17 cellular contexts compared by ENCODE assay signal in the genomic region with DNA sequence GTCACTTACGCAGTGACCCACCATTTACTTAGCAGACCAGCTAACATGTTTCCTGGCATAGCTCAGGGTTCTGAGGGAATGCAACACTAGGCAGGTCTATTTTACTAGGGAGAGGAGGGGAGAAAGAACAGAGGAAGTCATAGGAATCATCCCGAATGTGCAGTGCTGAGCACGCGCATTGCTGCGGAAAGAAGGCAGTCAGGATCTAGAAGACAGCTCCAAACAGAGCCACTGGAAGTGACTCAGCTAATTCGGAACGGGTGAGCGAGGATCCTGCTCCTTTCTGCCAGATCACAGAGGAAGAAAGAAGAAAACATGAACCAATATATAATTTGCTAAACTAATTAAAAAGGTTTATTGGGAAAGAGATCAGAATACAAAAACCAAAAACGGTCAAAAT.
A peak's percentile ranks its signal among the peaks of the same experiment; 100 is the strongest.
DNase-seq lines count a peak whose midpoint lies in the region; FAIRE-seq and TF ChIP-seq lines count a peak whose summit lies in the region.
"Had no signal": no experiment of that assay in that cellular context is flagged by ENCODE, and none has a peak within 500 bp of the region (broad histone marks: within the 10 kb centered on the region; RNA-seq: fewer than 3 reads in every experiment).

No MANE protein-coding gene starts in this region.

- peaks cover 13% of the 10 kb centered on the region; the same call in 1 of the 2 replicates for H3K9me3 ChIP-seq in OCI-LY7 (ENCODE audit: low read length)
- no peaks in the 10 kb centered on the region for H3K9me3 ChIP-seq in H1 (ENCODE audit: insufficient read depth in 2 of 2, low read depth in 1 of 2, low read length in 1 of 2)
- no peaks in the 10 kb centered on the region for H3K9me3 ChIP-seq in trophoblast cell (ENCODE audit: insufficient read depth, low read depth, low read length)
- H3K9me3 ChIP-seq in CD8-positive, alpha-beta memory T cell (ENCODE audit: low read length): no peaks in the 10 kb centered on the region

- H4K8ac ChIP-seq in H1 (ENCODE audit: extremely low read depth, insufficient read depth, low read length) (no peak overlapping the region), trophoblast cell (ENCODE audit: low read depth, low read length) (no peak overlapping the region)

- no peak for TF ChIP-seq EP300 in H1 (IDR thresholded peaks at IDR 0.05; ENCODE audit: borderline replicate concordance in 1 of 2, low read depth in 2 of 2, low read length in 2 of 2)

- H3K36me3 ChIP-seq in OCI-LY7 (ENCODE audit: insufficient read depth, low read length): no peaks in the 10 kb centered on the region; the same call in 1 of the 2 replicates
- no peaks in the 10 kb centered on the region for H3K36me3 ChIP-seq in H1 (ENCODE audit: control insufficient read depth in 2 of 4, insufficient read depth in 4 of 4, low read length in 3 of 4)
- no peaks in the 10 kb centered on the region for H3K36me3 ChIP-seq in trophoblast cell (ENCODE audit: control insufficient read depth in 1 of 2, insufficient read depth in 2 of 2, low read length in 2 of 2)
- H3K36me3 ChIP-seq in CD8-positive, alpha-beta memory T cell (ENCODE audit: insufficient read depth, low read length): no peaks in the 10 kb centered on the region

- POLR2A ChIA-PET in OCI-LY7 (lab: Charles Lee): interaction anchor here (0.5 to 4.1 kb wide), 4 partner anchors 10 to 190 kb away, joined by 4 to 17 read pairs (median 6); no protein-coding TSS in a partner anchor
- POLR2A ChIA-PET in H1 (lab: Charles Lee; ENCODE audit: partially characterized antibody): no interaction called here
- POLR2A ChIA-PET in CD8-positive, alpha-beta memory T cell (lab: Charles Lee): no interaction called here

- no peak overlapping the region for H3K18ac ChIP-seq in H1 (ENCODE audit: extremely low read depth, low read length)
- H3K18ac ChIP-seq in trophoblast cell (ENCODE audit: low read length): no peak overlapping the region

- H2BK20ac ChIP-seq in H1 (ENCODE audit: low read length): no peak overlapping the region

- no peak for FAIRE-seq in H1 (lab: Jason Lieb, UNC)
- FAIRE-seq: D721Med had no signal

- no peak for TF ChIP-seq POLR2A in H1 (IDR thresholded peaks at IDR 0.05; ENCODE audit: control extremely low read depth in 1 of 2, low read depth in 2 of 2, low read length in 2 of 2)

- no TSS peak for BruUV-seq in OCI-LY7 (replicated peaks; lab: Mats Ljungman, UMichigan)

- H2AK5ac ChIP-seq in H1 (ENCODE audit: low read depth, low read length) (no peak overlapping the region), trophoblast cell (ENCODE audit: low read length) (no peak overlapping the region)

- H3K27ac ChIP-seq in OCI-LY7 (ENCODE audit: low read depth, low read length, poor library complexity, severe bottlenecking) (no peak overlapping the region), H1 (ENCODE audit: low read depth, low read length) (no peak overlapping the region), trophoblast cell (ENCODE audit: low read depth, low read length) (peak overlapping the region; percentile 40)
- H3K27ac ChIP-seq in CD8-positive, alpha-beta memory T cell (ENCODE audit: low read depth, low read length): no peak overlapping the region

- H3K9me2 ChIP-seq in OCI-LY7 (ENCODE audit: insufficient read depth, low read length): no peaks in the 10 kb centered on the region

- no peak overlapping the region for H3K4me3 Mint-ChIP-seq in CD8-positive, alpha-beta memory T cell
- H3K4me3 Mint-ChIP-seq: B cell; CD4-positive, alpha-beta T cell had no signal

- H3K79me2 ChIP-seq in OCI-LY7 (ENCODE audit: insufficient read depth, low read depth, low read length) (no peaks in the 10 kb centered on the region), H1 (ENCODE audit: control insufficient read depth in 1 of 2, insufficient read depth in 2 of 2, low read length in 2 of 2) (no peaks in the 10 kb centered on the region), trophoblast cell (ENCODE audit: control insufficient read depth, insufficient read depth, low read length, poor library complexity) (no peaks in the 10 kb centered on the region)

- WGBS in H1 (ENCODE audit: extremely low coverage in 1 of 2, insufficient coverage in 1 of 2, insufficient read length in 1 of 2, insufficient replicate concordance in 2 of 2, low coverage in 1 of 2, low lambda C conversion rate in 2 of 2, missing lambda C conversion rate in 1 of 2), 2 experiments: 94% methylated on average over 9 of the region's 9 CpGs; no CpG with 5 or more reads in 1 of the 2 experiments
- no CpG with 5 or more reads among the region's 9 CpGs for WGBS in trophoblast cell (ENCODE audit: extremely low coverage, insufficient coverage, insufficient read length)

- H4K20me1 ChIP-seq in OCI-LY7 (ENCODE audit: insufficient read depth, low read length) (no peaks in the 10 kb centered on the region), H1 (replicated peaks in 1 of 2; ENCODE audit: control insufficient read depth in 1 of 2, insufficient read depth in 2 of 2, low read length in 2 of 2) (no peaks in the 10 kb centered on the region)

- H3K9ac ChIP-seq in H1 (replicated peaks in 1 of 4; ENCODE audit: extremely low read depth in 1 of 4, low read depth in 3 of 4, low read length in 3 of 4): no peak overlapping the region
- no peak overlapping the region for H3K9ac ChIP-seq in trophoblast cell (ENCODE audit: low read length)

- H3K56ac ChIP-seq in H1 (replicated peaks; ENCODE audit: insufficient read length, low read depth, low read length): no peak overlapping the region

- H3K27ac Mint-ChIP-seq in CD8-positive, alpha-beta memory T cell: peak overlapping the region in 1 of 8 donors; percentile 29
- H3K27ac Mint-ChIP-seq: B cell; CD4-positive, alpha-beta T cell had no signal

- CTCF ChIA-PET in OCI-LY7 (lab: Charles Lee; ENCODE audit: unreplicated experiment) (no interaction called here), H1 (lab: Charles Lee; ENCODE audit: partially characterized antibody) (no interaction called here)
- CTCF ChIA-PET in CD8-positive, alpha-beta memory T cell (lab: Charles Lee): no interaction called here

- peaks cover 0 to 3% (median 0%) of the 10 kb centered on the region in 3 donors for H3K36me3 Mint-ChIP-seq in CD8-positive, alpha-beta memory T cell

- peak overlapping the region; percentile 54; the same call in 1 of the 2 replicates for H2AFZ ChIP-seq in OCI-LY7 (ENCODE audit: low read length)
- peak overlapping the region; percentile 61; the same call in 1 of the 2 replicates for H2AFZ ChIP-seq in H1 (ENCODE audit: low read length)
- H2AFZ ChIP-seq in trophoblast cell (ENCODE audit: insufficient read depth, low read length, poor library complexity): no peak overlapping the region

- TF ChIP-seq CTCF in OCI-LY7 (conservative IDR thresholded peaks at IDR 0.05; ENCODE audit: low read length) (no peak), H1 (IDR thresholded peaks at IDR 0.05; ENCODE audit: control extremely low read depth in 1 of 3, insufficient read depth in 1 of 3, low read depth in 1 of 3, low read length in 3 of 3) (no peak)

- no peaks in the 10 kb centered on the region for H3K79me1 ChIP-seq in H1 (ENCODE audit: low read depth, low read length)
- no peaks in the 10 kb centered on the region for H3K79me1 ChIP-seq in trophoblast cell (ENCODE audit: low read length)

- H2BK15ac ChIP-seq in H1 (ENCODE audit: low read length): no peak overlapping the region

- no peak overlapping the region; the same call in 1 of the 2 replicates for H3K4me2 ChIP-seq in OCI-LY7 (ENCODE audit: low read length)
- no peak overlapping the region for H3K4me2 ChIP-seq in H1 (ENCODE audit: insufficient read depth in 1 of 2, low read depth in 2 of 2, low read length in 2 of 2)
- no peak overlapping the region for H3K4me2 ChIP-seq in trophoblast cell (ENCODE audit: low read length)

- H3K27me3 Mint-ChIP-seq in CD8-positive, alpha-beta memory T cell: no peaks in the 10 kb centered on the region
- H3K27me3 Mint-ChIP-seq: CD4-positive, alpha-beta T cell had no signal

- H4K5ac ChIP-seq in H1 (ENCODE audit: insufficient read length, low read depth, low read length): no peak overlapping the region

- H2BK120ac ChIP-seq in H1 (replicated peaks; ENCODE audit: low read depth, low read length): no peak overlapping the region
- no peak overlapping the region for H2BK120ac ChIP-seq in trophoblast cell (ENCODE audit: insufficient read depth, low read length, poor library complexity)

- H3K14ac ChIP-seq in H1 (ENCODE audit: insufficient read length) (no peak overlapping the region), trophoblast cell (ENCODE audit: low read length) (no peak overlapping the region)

- H3K4me1 Mint-ChIP-seq in CD8-positive, alpha-beta memory T cell: no peaks in the 10 kb centered on the region
- H3K4me1 Mint-ChIP-seq: B cell had no signal

- H2BK12ac ChIP-seq in H1 (ENCODE audit: low read depth, low read length) (no peak overlapping the region), trophoblast cell (ENCODE audit: low read length) (peak overlapping the region; percentile 60)

- H4K91ac ChIP-seq in H1 (replicated peaks; ENCODE audit: insufficient read length, low read length) (no peak overlapping the region), trophoblast cell (ENCODE audit: low read depth, low read length) (no peak overlapping the region)

- H2BK5ac ChIP-seq in H1 (ENCODE audit: low read depth, low read length) (no peak overlapping the region), trophoblast cell (ENCODE audit: low read depth, low read length, poor library complexity) (no peak overlapping the region)

- no peak overlapping the region for H4K12ac ChIP-seq in trophoblast cell (ENCODE audit: low read depth, low read length)

- H3K9me3 Mint-ChIP-seq in CD8-positive, alpha-beta memory T cell: no peaks in the 10 kb centered on the region
- H3K9me3 Mint-ChIP-seq: CD4-positive, alpha-beta T cell had no signal

- H3K4me3 ChIP-seq in OCI-LY7 (ENCODE audit: low read depth, low read length, poor library complexity, severe bottlenecking) (no peak overlapping the region), H1 (ENCODE audit: extremely low read depth in 1 of 4, insufficient read depth in 2 of 4, low read depth in 3 of 4, low read length in 4 of 4) (no peak overlapping the region), trophoblast cell (ENCODE audit: low read depth, low read length) (no peak overlapping the region)
- no peak overlapping the region for H3K4me3 ChIP-seq in CD8-positive, alpha-beta memory T cell (ENCODE audit: low read length)

- H3K4me1 ChIP-seq in OCI-LY7 (ENCODE audit: insufficient read depth, low read length, poor library complexity, severe bottlenecking) (peaks cover 22% of the 10 kb centered on the region), H1 (replicated peaks in 1 of 4; ENCODE audit: control insufficient read depth in 3 of 4, insufficient read depth in 4 of 4, low read length in 3 of 4) (no peaks in the 10 kb centered on the region), trophoblast cell (ENCODE audit: control insufficient read depth in 1 of 2, insufficient read depth in 2 of 2, low read length in 2 of 2) (peaks cover 0 to 4% of the 10 kb centered on the region in 2 experiments)
- no peaks in the 10 kb centered on the region for H3K4me1 ChIP-seq in CD8-positive, alpha-beta memory T cell (ENCODE audit: insufficient read depth, low read length)

- no peaks in the 10 kb centered on the region; a peak in 1 of 7 replicates for H3K27me3 ChIP-seq in H1 (replicated peaks in 1 of 4; ENCODE audit: control insufficient read depth in 3 of 4, extremely low read depth in 1 of 4, insufficient read depth in 3 of 4, low read length in 3 of 4)
- H3K27me3 ChIP-seq in trophoblast cell (ENCODE audit: insufficient read depth, low read length): no peaks in the 10 kb centered on the region
- no peaks in the 10 kb centered on the region for H3K27me3 ChIP-seq in CD8-positive, alpha-beta memory T cell (ENCODE audit: insufficient read depth, low read length, poor library complexity, severe bottlenecking)

- H3K4ac ChIP-seq in H1 (replicated peaks; ENCODE audit: insufficient read length, low read depth, low read length) (no peak overlapping the region), trophoblast cell (ENCODE audit: low read depth, low read length) (no peak overlapping the region)

- no peaks in the 10 kb centered on the region for H3K23me2 ChIP-seq in H1 (ENCODE audit: low read depth, low read length)

- DNase-seq in OCI-LY7 (ENCODE audit: low spot score) (no peak), H1 (ENCODE audit: low read depth in 1 of 2, low spot score in 2 of 2) (no peak), trophoblast cell (peak in 1 of 2 donors; percentile 30), cortex of kidney (lab: John Stamatoyannopoulos, UW) (no peak), DMS53 (lab: John Stamatoyannopoulos, UW) (no peak), SW480 (ENCODE audit: low spot score) (no peak)
- no peak for DNase-seq in CD8-positive, alpha-beta memory T cell
- DNase-seq: C1 segment of cervical spinal cord; CD4-positive, alpha-beta T cell; DMS153; DND-41; GDM1; H7; IMR-90; KG1 had no signal

- H3K23ac ChIP-seq in H1 (ENCODE audit: insufficient read length) (no peak overlapping the region), trophoblast cell (ENCODE audit: low read length) (peak overlapping the region; percentile 5)

- intact Hi-C loops in OCI-LY7 (cut with micrococcal nuclease; ENCODE audit: unreplicated experiment): no loop called here

- no peak for TF ChIP-seq RAD21 in H1 (IDR thresholded peaks at IDR 0.05 in 1 of 2, conservative IDR thresholded peaks at IDR 0.05 in 1 of 2; ENCODE audit: low read depth in 2 of 2, low read length in 2 of 2)
